ENCODE assay signal across 2 cellular contexts in the genomic region with DNA sequence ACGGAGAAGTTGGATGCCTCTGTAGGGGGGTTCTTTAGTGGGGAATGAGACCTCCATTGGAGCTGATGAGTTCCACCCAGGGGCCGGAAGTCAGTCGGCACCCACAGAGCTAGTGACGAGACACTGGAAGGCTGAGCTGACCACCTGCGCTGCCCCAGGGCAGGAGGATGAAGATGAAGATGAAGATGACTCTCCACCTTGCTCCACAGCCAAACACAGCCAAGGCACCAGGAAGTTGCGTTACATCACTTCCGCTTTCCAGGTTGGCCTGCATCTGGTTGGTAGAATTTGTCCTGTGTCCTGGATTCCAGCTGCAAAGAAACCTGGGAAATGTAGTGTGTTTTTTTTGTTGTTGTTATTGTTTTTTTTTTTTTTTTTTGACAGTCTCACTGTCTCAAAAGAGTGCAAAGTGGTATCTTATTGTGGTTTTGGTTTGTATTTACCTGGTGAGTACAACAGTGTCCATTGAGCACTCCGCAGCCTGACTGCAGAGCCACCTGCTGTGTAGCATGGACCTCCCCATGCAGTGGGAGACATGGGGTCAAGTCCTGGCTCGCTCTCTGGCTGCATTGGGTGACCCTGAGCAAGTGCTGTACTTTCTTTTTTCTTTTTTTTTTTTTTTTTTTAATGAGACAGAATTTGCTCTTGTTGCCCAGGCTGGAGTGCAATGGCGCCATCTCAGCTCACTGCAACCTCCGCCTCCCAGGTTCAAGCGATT.
TF ChIP-seq lines count a peak whose summit lies in the region.

No MANE protein-coding gene starts in this region.

TF ChIP-seq in SK-N-SH, 30 proteins besides CTCF, POLR2A, EP300 and RAD21:
- TF ChIP-seq NRF1 (IDR thresholded peaks at IDR 0.05; ENCODE audit: low read depth, low read length): no peak
- TF ChIP-seq, protein P1, sequence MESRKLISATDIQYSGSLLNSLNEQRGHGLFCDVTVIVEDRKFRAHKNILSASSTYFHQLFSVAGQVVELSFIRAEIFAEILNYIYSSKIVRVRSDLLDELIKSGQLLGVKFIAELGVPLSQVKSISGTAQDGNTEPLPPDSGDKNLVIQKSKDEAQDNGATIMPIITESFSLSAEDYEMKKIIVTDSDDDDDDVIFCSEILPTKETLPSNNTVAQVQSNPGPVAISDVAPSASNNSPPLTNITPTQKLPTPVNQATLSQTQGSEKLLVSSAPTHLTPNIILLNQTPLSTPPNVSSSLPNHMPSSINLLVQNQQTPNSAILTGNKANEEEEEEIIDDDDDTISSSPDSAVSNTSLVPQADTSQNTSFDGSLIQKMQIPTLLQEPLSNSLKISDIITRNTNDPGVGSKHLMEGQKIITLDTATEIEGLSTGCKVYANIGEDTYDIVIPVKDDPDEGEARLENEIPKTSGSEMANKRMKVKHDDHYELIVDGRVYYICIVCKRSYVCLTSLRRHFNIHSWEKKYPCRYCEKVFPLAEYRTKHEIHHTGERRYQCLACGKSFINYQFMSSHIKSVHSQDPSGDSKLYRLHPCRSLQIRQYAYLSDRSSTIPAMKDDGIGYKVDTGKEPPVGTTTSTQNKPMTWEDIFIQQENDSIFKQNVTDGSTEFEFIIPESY (IDR thresholded peaks at IDR 0.05; ENCODE audit: borderline replicate concordance, low read depth): no peak
- no peak for TF ChIP-seq MEF2A (IDR thresholded peaks at IDR 0.05; ENCODE audit: borderline replicate concordance, low read depth)
- peak; percentile 63 for TF ChIP-seq GABPA (IDR thresholded peaks at IDR 0.05; ENCODE audit: low read depth)
- TF ChIP-seq SMC3 (IDR thresholded peaks at IDR 0.05; ENCODE audit: low read depth, low read length): no peak

TF ChIP-seq in SK-N-SH treated with all-trans-retinoic acid at 6 μM for 48 hours, 23 proteins besides CTCF, POLR2A, EP300 and RAD21:
- TF ChIP-seq TOX (CRISPR knock-in tag; IDR thresholded peaks at IDR 0.05; ENCODE audit: borderline replicate concordance) (no peak), CSDC2 (CRISPR knock-in tag; IDR thresholded peaks at IDR 0.05) (no peak), ISL1 (CRISPR knock-in tag; IDR thresholded peaks at IDR 0.05) (no peak), PPARA (CRISPR knock-in tag; IDR thresholded peaks at IDR 0.05; ENCODE audit: borderline replicate concordance) (no peak), SNAI2 (CRISPR knock-in tag; IDR thresholded peaks at IDR 0.05) (no peak), OSR1 (CRISPR knock-in tag; IDR thresholded peaks at IDR 0.05) (no peak)
